18 cellular contexts compared by ENCODE assay signal in the genomic region with DNA sequence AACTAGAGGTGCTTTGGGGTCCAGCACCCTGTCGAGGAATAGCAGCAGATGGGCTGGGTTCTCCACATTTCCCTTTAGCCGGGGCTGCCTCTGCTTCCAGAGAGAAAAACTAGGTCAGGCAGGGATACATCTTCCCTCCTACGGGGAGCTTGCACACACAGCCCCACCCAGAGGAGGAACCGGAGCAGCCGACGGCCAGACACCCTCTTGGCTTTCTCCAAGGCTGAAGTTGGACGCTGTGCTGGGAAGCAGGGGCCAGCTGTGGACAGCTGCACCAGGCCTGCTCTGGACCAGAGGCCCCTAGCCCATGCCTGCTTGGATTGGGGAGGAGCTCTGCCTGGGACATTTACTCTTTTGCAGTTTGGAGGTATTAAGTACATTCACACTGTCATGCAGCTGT. TPM values are rescaled to one million over a fixed set of nuclear protein-coding genes. Genes with fewer than 3 reads are reported as not detected.
A peak's percentile ranks its signal among the peaks of the same experiment; 100 is the strongest.
DNase-seq lines count a peak whose midpoint lies in the region; ATAC-seq and TF ChIP-seq lines count a peak whose summit lies in the region.
"Had no signal": no experiment of that assay in that cellular context is flagged by ENCODE, and none has a peak within 500 bp of the region (broad histone marks: within the 10 kb centered on the region; RNA-seq: fewer than 3 reads in every experiment).

No MANE protein-coding gene starts in this region.

- intact Hi-C loops in mucosa of descending colon (cut with DNase I, micrococcal nuclease) (no loop called here), spleen (cut with DNase I; ENCODE audit: low total_unique reads) (no loop called here)

- no peak for TF ChIP-seq POLR2A in gastroesophageal sphincter (IDR thresholded peaks at IDR 0.05)
- no peak for TF ChIP-seq POLR2A in spleen (IDR thresholded peaks at IDR 0.05)

- no peaks in the 10 kb centered on the region for H3K27me3 Mint-ChIP-seq in osteocyte (ENCODE audit: unreplicated experiment)

- peak overlapping the region in 3 of 4 donors; percentile 10 to 51 (median 35) for H3K27ac ChIP-seq in gastroesophageal sphincter
- peak overlapping the region in 4 of 8 donors; percentile 20 to 36 (median 22) for H3K27ac ChIP-seq in spleen

- H3K36me3 ChIP-seq in MG63 (no peaks in the 10 kb centered on the region), gastroesophageal sphincter (peaks cover 0 to 31% of the 10 kb centered on the region in 2 donors), mucosa of descending colon (ENCODE audit: low read depth) (no peaks in the 10 kb centered on the region), spleen (peaks cover 0 to 48% (median 5%) of the 10 kb centered on the region in 6 donors)

- H3K9me3 Mint-ChIP-seq in osteocyte (ENCODE audit: unreplicated experiment), result peaks cover 8% of the 10 kb centered on the region

- TF ChIP-seq CTCF in gastroesophageal sphincter (IDR thresholded peaks at IDR 0.05) (no peak), mucosa of descending colon (IDR thresholded peaks at IDR 0.05) (no peak), spleen (IDR thresholded peaks at IDR 0.05 in 8 of 11, conservative IDR thresholded peaks at IDR 0.05 in 3 of 11) (no peak), osteocyte (IDR thresholded peaks at IDR 0.05) (no peak)

- H3K36me3 Mint-ChIP-seq in osteocyte (ENCODE audit: unreplicated experiment), result no peaks in the 10 kb centered on the region
- H3K36me3 Mint-ChIP-seq: CD4-positive, CD25-positive, alpha-beta regulatory T cell had no signal

- no peak overlapping the region for H3K27ac Mint-ChIP-seq in osteocyte (ENCODE audit: unreplicated experiment)
- H3K27ac Mint-ChIP-seq: activated T-helper 17 cell treated with anti-CD3 and anti-CD28 coated beads, Interleukin-2, amount 50 U/mL, for 72 hours; CD4-positive, CD25-positive, alpha-beta regulatory T cell had no signal

- H3K27me3 ChIP-seq in MG63 (no peaks in the 10 kb centered on the region), gastroesophageal sphincter (peaks cover 6% of the 10 kb centered on the region), spleen (replicated peaks in 1 of 7) (peaks cover 0 to 26% (median 0%) of the 10 kb centered on the region in 7 donors)

- no peaks in the 10 kb centered on the region for H3K4me1 Mint-ChIP-seq in osteocyte (ENCODE audit: unreplicated experiment)
- H3K4me1 Mint-ChIP-seq: activated T-helper 17 cell treated with anti-CD3 and anti-CD28 coated beads, Interleukin-2, amount 50 U/mL, for 72 hours had no signal

- WGBS in gastroesophageal sphincter (ENCODE audit: low coverage in 1 of 2), 2 donors, result 0 to 23% methylated on average over 4 to 6 of the region's 7 CpGs
- 58 to 80% (median 70%) methylated on average over 4 to 7 of the region's 7 CpGs for WGBS in spleen, 5 donors

- ATAC-seq in gastroesophageal sphincter (peak; percentile 91), mucosa of descending colon (peak; percentile 57), HG03432 (IDR thresholded peaks at IDR 0.05; ENCODE audit: unreplicated experiment) (no peak)
- ATAC-seq: activated T-helper 17 cell treated with anti-CD3 and anti-CD28 coated beads, Interleukin-2, amount 50 U/mL, for 72 hours had no signal

- H3K4me3 Mint-ChIP-seq in osteocyte (ENCODE audit: unreplicated experiment), result no peak overlapping the region
- H3K4me3 Mint-ChIP-seq: activated T-helper 17 cell treated with anti-CD3 and anti-CD28 coated beads, Interleukin-2, amount 50 U/mL, for 72 hours; CD4-positive, CD25-positive, alpha-beta regulatory T cell had no signal

- H3K4me3 ChIP-seq in MG63 (no peak overlapping the region), gastroesophageal sphincter (no peak overlapping the region), mucosa of descending colon (no peak overlapping the region), spleen (no peak overlapping the region)
- H3K4me3 ChIP-seq: smooth muscle cell had no signal

- TF ChIP-seq EP300 in gastroesophageal sphincter (IDR thresholded peaks at IDR 0.05), result no peak

- H3K4me1 ChIP-seq in gastroesophageal sphincter (peaks cover 0 to 18% (median 3%) of the 10 kb centered on the region in 3 donors), mucosa of descending colon (ENCODE audit: low read depth) (no peaks in the 10 kb centered on the region), spleen (peaks cover 0 to 22% (median 7%) of the 10 kb centered on the region in 6 donors)

- H3K9me3 ChIP-seq in MG63 (no peaks in the 10 kb centered on the region), gastroesophageal sphincter (peaks cover 0 to 10% (median 0%) of the 10 kb centered on the region in 3 donors), mucosa of descending colon (peaks cover 3% of the 10 kb centered on the region), spleen (peaks cover 0 to 13% (median 0%) of the 10 kb centered on the region in 8 donors)

- DNase-seq in MG63 (peak; percentile 5), mucosa of descending colon (peak; percentile 53 to 66 (median 64)), spleen (peak; percentile 65), NCI-H1417 (lab: John Stamatoyannopoulos, UW) (no peak), osteocyte (ENCODE audit: extremely low spot score, unreplicated experiment) (no peak), 8988T (no peak)
- DNase-seq: activated CD4-positive, alpha-beta T cell treated with anti-CD3 and anti-CD28 coated beads for 4 hours; CD4-positive, CD25-positive, alpha-beta regulatory T cell; dermis blood vessel endothelial cell; DMS79; foreskin melanocyte; NCI-H2081 treated with DMSO at 0.1 percent for 48 hours; NCI-H510A treated with DMSO at 0.1 percent for 48 hours; stimulated activated CD4-positive, alpha-beta T cell treated with anti-CD3 and anti-CD28 coated beads, Interleukin-4, amount 100 ng/mL, for 4 hours had no signal

RNA-seq across cellular contexts. Expression of a gene that starts 44.7 kb away (rescaled TPM):
- total RNA-seq in MG63 (2014; rRNA removed; shearing (Covaris generic); ENCODE audit: low replicate concordance), result 6.0 and 7.1 TPM in 2 replicates
- total RNA-seq in gastroesophageal sphincter, result 10 to 100 TPM; 35.8 to 56.2 (median 40.7) TPM
- total RNA-seq in mucosa of descending colon, result 10 to 100 TPM; 37.6 to 56.6 (median 53.9) TPM
- 10 to 100 TPM; 55.9 to 75.5 (median 64.1) TPM for total RNA-seq in spleen
- 10 to 100 TPM in 1 of 3 donors, 1 to 10 TPM in 2; 7.2 to 10.3 (median 7.8) TPM for polyA plus RNA-seq in spleen
- total RNA-seq in osteocyte, result 48.3 and 54.6 TPM in 2 replicates

Comparison
In these comparisons a context has a peak if more than half of its experiments do, and no peak if none do; other contexts are left out.
1. DNase-seq: peak in MG63 (single experiment), mucosa of descending colon (3 of 3) and spleen (single experiment); none in NCI-H1417 (0 of 3), osteocyte (single experiment) and 8988T (single experiment).